10 cellular contexts compared by ENCODE assay signal in genomic region chr7:16098585-16099179, GRCh38.
DNase-seq lines count a peak whose midpoint lies in the region; ATAC-seq, FAIRE-seq and TF ChIP-seq lines count a peak whose summit lies in the region.
"Had no signal": no experiment of that assay in that cellular context is flagged by ENCODE, and none has a peak within 500 bp of the region (broad histone marks: within the 10 kb centered on the region; RNA-seq: fewer than 3 reads in every experiment).

No MANE protein-coding gene starts in this region.

- TF ChIP-seq CTCF in AG10803 (conservative IDR thresholded peaks at IDR 0.05; ENCODE audit: low read length) = peak; percentile 71
- TF ChIP-seq CTCF in HEK293 (tag by site-specific recombination; IDR thresholded peaks at IDR 0.05) = no peak
- peak; percentile 55 for TF ChIP-seq CTCF in WTC11 (IDR thresholded peaks at IDR 0.05)
- peak; percentile 48 for TF ChIP-seq CTCF in kidney (IDR thresholded peaks at IDR 0.05; ENCODE audit: borderline replicate concordance, extremely low read depth, insufficient read depth)

- no peak overlapping the region for H3K27ac ChIP-seq in HEK293 (ENCODE audit: extremely low read depth, low read depth, low read length)
- H3K27ac ChIP-seq in kidney (ENCODE audit: low read depth in 2 of 2, low read length in 2 of 2) = no peak overlapping the region
- H3K27ac ChIP-seq: spleen had no signal

- H3K9me3 ChIP-seq in HEK293 (ENCODE audit: control insufficient read depth, insufficient read depth, low read depth, low read length) = no peaks in the 10 kb centered on the region
- H3K9me3 ChIP-seq in kidney (ENCODE audit: control insufficient read depth in 1 of 2, low read length in 2 of 2) = no peaks in the 10 kb centered on the region

- POLR2A ChIA-PET in HEK293 (lab: Yijun Ruan, JAX) (no interaction called here), WTC11 (lab: Charles Lee) (no interaction called here)

- no peak for FAIRE-seq in kidney (lab: Jason Lieb, UNC)

- H3K36me3 ChIP-seq in HEK293 (ENCODE audit: control insufficient read depth in 2 of 2, insufficient read depth in 1 of 2, low read length in 2 of 2) (no peaks in the 10 kb centered on the region), kidney (ENCODE audit: control insufficient read depth in 1 of 2, insufficient read depth in 2 of 2, low read length in 2 of 2) (no peaks in the 10 kb centered on the region)
- H3K36me3 ChIP-seq: spleen had no signal

- intact Hi-C loops in kidney (cut with DNase I) = no loop called here

- DNase-seq in AG10803 (ENCODE audit: low read depth) (peak; percentile 12), WTC11 (ENCODE audit: low spot score) (no peak), kidney (no peak), midbrain (lab: John Stamatoyannopoulos, UW) (no peak)
- DNase-seq in stimulated activated CD4-positive, alpha-beta T cell treated with anti-CD3 and anti-CD28 coated beads, Interleukin-2, amount 100 ng/mL, for 24 hours = no peak
- DNase-seq: NCI-H510A treated with DMSO at 0.1 percent for 48 hours, spleen had no signal

- no peaks in the 10 kb centered on the region for H3K27me3 Mint-ChIP-seq in WTC11 (ENCODE audit: low read depth)

- CTCF ChIA-PET in HEK293 (lab: Yijun Ruan, JAX) = interaction anchor here (0.6 to 2.7 kb wide), 21 partner anchors 9 to 800 kb away, joined by 3 to 50 read pairs (median 4); no protein-coding TSS in a partner anchor
- CTCF ChIA-PET in WTC11 (lab: Charles Lee) = interaction anchor here (0.7 to 1.5 kb wide), 6 partner anchors 21 to 853 kb away, joined by 3 to 5 read pairs (median 4); no protein-coding TSS in a partner anchor

- ATAC-seq in WTC11 = peak; percentile 65
- no peak for ATAC-seq in HG03457 (IDR thresholded peaks at IDR 0.05; ENCODE audit: unreplicated experiment)
- no peak for ATAC-seq in GM18873 (IDR thresholded peaks at IDR 0.05; ENCODE audit: low FRiP score, unreplicated experiment)

- H3K4me1 ChIP-seq in HEK293 (ENCODE audit: control insufficient read depth, insufficient read depth, low read length) (no peaks in the 10 kb centered on the region), kidney (ENCODE audit: control insufficient read depth in 1 of 2, insufficient read depth in 1 of 2, low read depth in 1 of 2, low read length in 2 of 2) (no peaks in the 10 kb centered on the region)
- H3K4me1 ChIP-seq: spleen had no signal

- peaks cover 10% of the 10 kb centered on the region for H3K9me3 Mint-ChIP-seq in WTC11

- H3K4me1 Mint-ChIP-seq in WTC11 = peaks cover 20% of the 10 kb centered on the region

- H3K9ac ChIP-seq in kidney (ENCODE audit: low read length in 2 of 2) = no peak overlapping the region

- no peak overlapping the region for H3K4me3 ChIP-seq in AG10803 (ENCODE audit: low read length)
- no peak overlapping the region for H3K4me3 ChIP-seq in HEK293 (ENCODE audit: low read depth, low read length)
- no peak overlapping the region for H3K4me3 ChIP-seq in kidney (ENCODE audit: low read length in 2 of 2)
- H3K4me3 ChIP-seq: spleen had no signal

- H3K36me3 Mint-ChIP-seq in WTC11 = no peaks in the 10 kb centered on the region

- peak overlapping the region; percentile 65; the same call in 1 of the 2 replicates for H3K27ac Mint-ChIP-seq in WTC11

- peak overlapping the region; percentile 33 for H3K4me3 Mint-ChIP-seq in WTC11

TF ChIP-seq in HEK293, 187 proteins besides CTCF, POLR2A, EP300 and RAD21:
- no peak for TF ChIP-seq ZNF132 (tag by site-specific recombination; IDR thresholded peaks at IDR 0.05; ENCODE audit: borderline replicate concordance)
- no peak for TF ChIP-seq ZNF214 (tag by site-specific recombination; IDR thresholded peaks at IDR 0.05; ENCODE audit: borderline replicate concordance)
- no peak for TF ChIP-seq ZNF488 (tag by site-specific recombination; IDR thresholded peaks at IDR 0.05)
- TF ChIP-seq ZNF398 (tag by site-specific recombination; IDR thresholded peaks at IDR 0.05) = no peak
- TF ChIP-seq ZNF510 (tag by site-specific recombination; IDR thresholded peaks at IDR 0.05; ENCODE audit: insufficient replicate concordance) = no peak
- TF ChIP-seq ZNF654 (tag by site-specific recombination; IDR thresholded peaks at IDR 0.05; ENCODE audit: low read depth) = peak; percentile 39

TF ChIP-seq in WTC11, 78 proteins besides CTCF, POLR2A, EP300 and RAD21:
- no peak for TF ChIP-seq AR (CRISPR knock-in tag; IDR thresholded peaks at IDR 0.05)
- no peak for TF ChIP-seq FOXK1 (CRISPR knock-in tag; IDR thresholded peaks at IDR 0.05)
- no peak for TF ChIP-seq ESRRA (CRISPR knock-in tag; IDR thresholded peaks at IDR 0.05; ENCODE audit: borderline replicate concordance)
- TF ChIP-seq EMX1 (CRISPR knock-in tag; IDR thresholded peaks at IDR 0.05) = no peak
